In genomic region chr9:6449645-6450044, GRCh38 we compare ENCODE assay signal across 14 cellular contexts. TPM values are rescaled to one million over a fixed set of nuclear protein-coding genes. Genes with fewer than 3 reads are reported as not detected.
DNase-seq lines count a peak whose midpoint lies in the region; ATAC-seq, FAIRE-seq and TF ChIP-seq lines count a peak whose summit lies in the region.
"Had no signal": no experiment of that assay in that cellular context is flagged by ENCODE, and none has a peak within 500 bp of the region (broad histone marks: within the 10 kb centered on the region; RNA-seq: fewer than 3 reads in every experiment).

No MANE protein-coding gene starts in this region.

- SMC1A ChIA-PET in GM12878 (lab: Charles Lee; ENCODE audit: uncharacterized antibody, unreplicated experiment) = interaction anchor here (0.9 to 1.4 kb wide), 5 partner anchors 10 to 35 kb away, joined by 3 to 6 read pairs (median 4); no protein-coding TSS in a partner anchor

- no peak overlapping the region for H2BK15ac ChIP-seq in neuronal stem cell (ENCODE audit: low read length)

- no peak overlapping the region for H2BK5ac ChIP-seq in neuronal stem cell (ENCODE audit: low read length)

- H2AK5ac ChIP-seq in neuronal stem cell (ENCODE audit: low read depth, low read length) = no peak overlapping the region

- H3K4me2 ChIP-seq in GM12878 (ENCODE audit: control insufficient read depth, insufficient read depth) (no peak overlapping the region), neuronal stem cell (ENCODE audit: insufficient read depth, low read length, poor library complexity, severe bottlenecking) (no peak overlapping the region)

- H4K91ac ChIP-seq in neuronal stem cell (ENCODE audit: low read depth, low read length, poor library complexity) = no peak overlapping the region

- H3K27me3 Mint-ChIP-seq in memory B cell (no peaks in the 10 kb centered on the region), type B pancreatic cell (no peaks in the 10 kb centered on the region)
- H3K27me3 Mint-ChIP-seq: activated naive CD4-positive, alpha-beta T cell treated with anti-CD3 and anti-CD28 coated beads, Interleukin-2, amount 10 ng/mL, durations not matched to agents 7 days and 5 days had no signal

- no peak for FAIRE-seq in GM12878 (lab: Jason Lieb, UNC)

- CTCF ChIA-PET in GM12878 (lab: Yijun Ruan, JAX) = interaction anchor here (1.1 kb wide), 1 partner anchor 511 kb away, joined by 3 read pairs; no protein-coding TSS in a partner anchor

- ATAC-seq in Right ventricle myocardium inferior = peak; percentile 48
- ATAC-seq in GM12878 = peak; percentile 33
- ATAC-seq in memory B cell (ENCODE audit: low read depth) = no peak

- TF ChIP-seq CTCF in right atrium auricular region (IDR thresholded peaks at IDR 0.05) = no peak
- TF ChIP-seq CTCF in GM12878 (IDR thresholded peaks at IDR 0.05 in 2 of 3, conservative IDR thresholded peaks at IDR 0.05 in 1 of 3; ENCODE audit: control insufficient read depth in 2 of 3, extremely low read depth in 1 of 3, insufficient read depth in 1 of 3, low read depth in 3 of 3, low read length in 3 of 3) = no peak
- no peak for TF ChIP-seq CTCF in type B pancreatic cell (conservative IDR thresholded peaks at IDR 0.05)

- H3K4me1 Mint-ChIP-seq in memory B cell (peaks cover 38% of the 10 kb centered on the region), type B pancreatic cell (ENCODE audit: unreplicated experiment) (peaks cover 10% of the 10 kb centered on the region)

- DNase-seq in Right ventricle myocardium inferior (ENCODE audit: missing footprints) = no peak
- no peak for DNase-seq in right atrium auricular region (ENCODE audit: low spot score)
- DNase-seq in GM12878 (ENCODE audit: low read depth, low spot score) = no peak
- DNase-seq in memory B cell (ENCODE audit: low spot score in 2 of 2) = no peak
- no peak for DNase-seq in type B pancreatic cell (ENCODE audit: extremely low spot score, unreplicated experiment)
- DNase-seq in NCI-H1436 (lab: John Stamatoyannopoulos, UW) = no peak
- no peak for DNase-seq in caudate nucleus (lab: John Stamatoyannopoulos, UW)
- DNase-seq in neuronal stem cell (ENCODE audit: low spot score) = no peak
- DNase-seq: activated naive CD4-positive, alpha-beta T cell treated with anti-CD3 and anti-CD28 coated beads, Interleukin-2, amount 10 ng/mL, durations not matched to agents 7 days and 5 days; COR-L47; foreskin fibroblast; NCI-H526; WERI-Rb-1 had no signal

- in situ Hi-C loops in GM12878 (cut with MboI) = no loop called here

- TF ChIP-seq POLR2A in GM12878 (IDR thresholded peaks at IDR 0.05; ENCODE audit: low read depth, low read length) = no peak

- no peak overlapping the region for H2BK120ac ChIP-seq in neuronal stem cell (ENCODE audit: low read depth, low read length)

- H3K14ac ChIP-seq in neuronal stem cell (ENCODE audit: low read length) = no peak overlapping the region

- peaks cover 83% of the 10 kb centered on the region for H3K79me2 ChIP-seq in GM12878 (ENCODE audit: control insufficient read depth, insufficient read depth, low read length)

- H3K27ac ChIP-seq in right atrium auricular region (peak overlapping the region in 1 of 2 donors; percentile 9), GM12878 (ENCODE audit: control insufficient read depth, insufficient read depth) (no peak overlapping the region), caudate nucleus (ENCODE audit: low read depth, low read length) (no peak overlapping the region), neuronal stem cell (replicated peaks; ENCODE audit: low read length) (no peak overlapping the region)
- H3K27ac ChIP-seq: HL-60, WERI-Rb-1 had no signal

- no peak overlapping the region for H3K4me3 Mint-ChIP-seq in memory B cell
- H3K4me3 Mint-ChIP-seq in type B pancreatic cell = no peak overlapping the region
- H3K4me3 Mint-ChIP-seq: activated naive CD4-positive, alpha-beta T cell treated with anti-CD3 and anti-CD28 coated beads, Interleukin-2, amount 10 ng/mL, durations not matched to agents 7 days and 5 days had no signal

- H2BK12ac ChIP-seq in neuronal stem cell (ENCODE audit: low read length) = no peak overlapping the region

- no peaks in the 10 kb centered on the region for H3K27me3 ChIP-seq in right atrium auricular region
- H3K27me3 ChIP-seq in GM12878 (replicated peaks in 1 of 2; ENCODE audit: control insufficient read depth in 2 of 2, insufficient read depth in 2 of 2, low read length in 1 of 2) = no peaks in the 10 kb centered on the region
- no peaks in the 10 kb centered on the region for H3K27me3 ChIP-seq in neuronal stem cell (ENCODE audit: control insufficient read depth in 3 of 3, insufficient read depth in 3 of 3, low read depth in 1 of 3, low read length in 3 of 3)

- TF ChIP-seq RAD21 in GM12878 (IDR thresholded peaks at IDR 0.05; ENCODE audit: insufficient read depth, low read depth, low read length) = no peak

- intact Hi-C loops in Right ventricle myocardium inferior (cut with DNase I) (no loop called here), GM12878 (cut with micrococcal nuclease; ENCODE audit: unreplicated experiment) (no loop called here)

- H3K27ac Mint-ChIP-seq in memory B cell (peak overlapping the region; percentile 6), type B pancreatic cell (peak overlapping the region; percentile 13)
- H3K27ac Mint-ChIP-seq: activated naive CD4-positive, alpha-beta T cell treated with anti-CD3 and anti-CD28 coated beads, Interleukin-2, amount 10 ng/mL, durations not matched to agents 7 days and 5 days had no signal

- no peak overlapping the region for H3K18ac ChIP-seq in neuronal stem cell (ENCODE audit: low read length)

- H3K4ac ChIP-seq in neuronal stem cell (ENCODE audit: low read length) = no peak overlapping the region

- BruUV-seq in GM12878 (replicated peaks; lab: Mats Ljungman, UMichigan) = no TSS peak

- H3K9me3 Mint-ChIP-seq in memory B cell (no peaks in the 10 kb centered on the region), type B pancreatic cell (peaks cover 6% of the 10 kb centered on the region)

- H3K79me1 ChIP-seq in neuronal stem cell (ENCODE audit: low read depth, low read length) = no peaks in the 10 kb centered on the region

- no peak overlapping the region for H4K8ac ChIP-seq in neuronal stem cell (ENCODE audit: low read depth, low read length)

- RAD21 ChIA-PET in GM12878 (lab: Charles Lee; ENCODE audit: unreplicated experiment) = interaction anchor here (1.6 kb wide), 1 partner anchor 36 kb away, joined by 4 read pairs; no protein-coding TSS in a partner anchor

- no peak overlapping the region for H3K23ac ChIP-seq in neuronal stem cell (ENCODE audit: low read depth, low read length, poor library complexity)

- peaks cover 5% of the 10 kb centered on the region; the same call in 1 of the 2 replicates for H4K20me1 ChIP-seq in GM12878 (ENCODE audit: control insufficient read depth, insufficient read depth)

- no peaks in the 10 kb centered on the region for H3K36me3 ChIP-seq in right atrium auricular region
- peaks cover 0 to 7% of the 10 kb centered on the region in 2 experiments; a peak in 3 of 4 replicates for H3K36me3 ChIP-seq in GM12878 (ENCODE audit: control insufficient read depth in 2 of 2, insufficient read depth in 2 of 2, low read length in 1 of 2)
- H3K36me3 ChIP-seq in neuronal stem cell (replicated peaks in 1 of 2; ENCODE audit: control insufficient read depth in 2 of 2, insufficient read depth in 2 of 2, low read length in 2 of 2) = peaks cover 0 to 58% of the 10 kb centered on the region in 2 donors

- H3K36me3 Mint-ChIP-seq in memory B cell = peaks cover 15% of the 10 kb centered on the region
- peaks cover 22% of the 10 kb centered on the region for H3K36me3 Mint-ChIP-seq in type B pancreatic cell

- H3K9me3 ChIP-seq in right atrium auricular region (no peaks in the 10 kb centered on the region), GM12878 (replicated peaks; ENCODE audit: control insufficient read depth, insufficient read depth, low read length) (no peaks in the 10 kb centered on the region; the same call in 1 of the 3 replicates), neuronal stem cell (replicated peaks in 1 of 2; ENCODE audit: control insufficient read depth in 2 of 2, insufficient read depth in 1 of 2, low read depth in 1 of 2, low read length in 2 of 2) (peaks cover 0 to 8% of the 10 kb centered on the region in 2 donors)

- H2AFZ ChIP-seq in GM12878 (ENCODE audit: control insufficient read depth, low read depth, low read length) (no peak overlapping the region), neuronal stem cell (ENCODE audit: low read length) (no peak overlapping the region)

- TF ChIP-seq EP300 in GM12878 (IDR thresholded peaks at IDR 0.05; ENCODE audit: borderline replicate concordance in 1 of 2, control insufficient read depth in 1 of 2, low read depth in 2 of 2, low read length in 2 of 2) = no peak

- H3K9ac ChIP-seq in GM12878 (ENCODE audit: control insufficient read depth, insufficient read depth, low read length) (no peak overlapping the region), neuronal stem cell (ENCODE audit: low read depth, low read length, poor library complexity) (no peak overlapping the region)

- H3K4me1 ChIP-seq in right atrium auricular region = peaks cover 0 to 20% of the 10 kb centered on the region in 2 donors
- H3K4me1 ChIP-seq in GM12878 (ENCODE audit: control insufficient read depth, insufficient read depth, low read length) = no peaks in the 10 kb centered on the region
- no peaks in the 10 kb centered on the region for H3K4me1 ChIP-seq in neuronal stem cell (ENCODE audit: control insufficient read depth in 2 of 2, insufficient read depth in 1 of 2, low read depth in 1 of 2, low read length in 2 of 2)

- POLR2A ChIA-PET in GM12878 (lab: Charles Lee) = interaction anchor here (0.8 to 1.6 kb wide), 3 partner anchors 31 to 35 kb away, joined by 3 to 4 read pairs (median 3); no protein-coding TSS in a partner anchor

- H3K4me3 ChIP-seq in right atrium auricular region (no peak overlapping the region), GM12878 (no peak overlapping the region), neuronal stem cell (ENCODE audit: low read length in 2 of 2) (no peak overlapping the region)

RNA-seq across cellular contexts. Expression of gene UHRF2, which starts 36.6 kb away (rescaled TPM):
- total RNA-seq in Right ventricle myocardium inferior = 16.0 TPM
- total RNA-seq in right atrium auricular region = 10 to 100 TPM; 15.2 TPM
- 409 and 421 TPM in 2 replicates for total RNA-seq in GM12878 (2013; cell fraction: nucleolus; rRNA removed)
- 43.4 and 49.4 TPM in 2 replicates for total RNA-seq in GM12878 (2014; rRNA removed)
- total RNA-seq in GM12878 (2014; rRNA removed; fragmentation: Illumina TruSeq; extraction: Trizol) = 45.0 and 46.2 TPM in 2 replicates
- total RNA-seq in GM12878 (2021) = 42.8 and 44.4 TPM in 2 replicates
- polyA plus RNA-seq in GM12878 (2011; ENCODE audit: low read depth) = 27.8 TPM
- polyA plus RNA-seq in GM12878 (2011; rRNA removed) = 95.8 and 129 TPM in 2 replicates
- 41.1 and 49.9 TPM in 2 replicates for polyA plus RNA-seq in GM12878 (2011; cell fraction: cytosol; rRNA removed)
- 213 and 215 TPM in 2 replicates for polyA plus RNA-seq in GM12878 (2011; cell fraction: nucleus; rRNA removed)
- 37.5 and 49.9 TPM in 2 replicates for polyA plus RNA-seq in GM12878 (2012)
- 48.0 and 53.4 TPM in 2 replicates for polyA plus RNA-seq in GM12878 (2014; fragmentation: Illumina TruSeq; extraction: Trizol)
- 10 to 100 TPM; 11.2 to 14.2 TPM for polyA plus RNA-seq in GM12878 (2014; fragmentation: Nextera tagmentation; extraction: Ambion mirVana)
- polyA plus RNA-seq in GM12878 (2014; rRNA removed) = 42.2 and 43.7 TPM in 2 replicates
- polyA plus RNA-seq in GM12878 (2016; fragmentation: Nextera tagmentation; extraction: Ambion mirVana) = 10 to 100 TPM; 16.4 to 29.7 TPM
- polyA minus RNA-seq in GM12878 (2011; rRNA and poly(A)+ RNA removed) = 82.6 and 83.4 TPM in 2 replicates
- 22.6 and 23.7 TPM in 2 replicates for polyA minus RNA-seq in GM12878 (2011; cell fraction: cytosol; rRNA and poly(A)+ RNA removed)
- 114 and 160 TPM in 2 replicates for polyA minus RNA-seq in GM12878 (2011; cell fraction: nucleus; rRNA and poly(A)+ RNA removed)
- total RNA-seq in type B pancreatic cell (ENCODE audit: low replicate concordance) = 42.3 and 61.0 TPM in 2 replicates
- polyA plus RNA-seq in neuronal stem cell (2013, experiment 1 of 2) = 39.9 TPM
- 40.8 TPM for polyA plus RNA-seq in neuronal stem cell (2013, experiment 2 of 2)
